9 cellular contexts compared by ENCODE assay signal in genomic region chrX:119758682-119759332, GRCh38. TPM values are rescaled to one million over a fixed set of nuclear protein-coding genes. Genes with fewer than 3 reads are reported as not detected.
DNase-seq lines count a peak whose midpoint lies in the region; ATAC-seq and TF ChIP-seq lines count a peak whose summit lies in the region.
"Had no signal": no experiment of that assay in that cellular context is flagged by ENCODE, and none has a peak within 500 bp of the region (broad histone marks: within the 10 kb centered on the region; RNA-seq: fewer than 3 reads in every experiment).

No MANE protein-coding gene starts in this region.

- peaks cover 36% of the 10 kb centered on the region for H3K4me1 ChIP-seq in SJSA1 (replicated peaks)

- H3K27me3 Mint-ChIP-seq in brain, result peaks cover 15% of the 10 kb centered on the region

- no peak overlapping the region for H3K27ac ChIP-seq in SJSA1

- TF ChIP-seq CTCF in GM06990 (IDR thresholded peaks at IDR 0.05; ENCODE audit: insufficient read depth, low read length, poor library complexity, severe bottlenecking) (no peak), brain (conservative IDR thresholded peaks at IDR 0.05) (no peak)

- DNase-seq in GM06990 (ENCODE audit: extremely low read depth, insufficient read length) (peak; percentile 54), SJSA1 (ENCODE audit: low read depth in 1 of 2, low spot score in 2 of 2) (peak in 1 of 2 experiments; percentile 17), left kidney (ENCODE audit: low read depth, low spot score) (peak; percentile 53), MV-4-11 (lab: John Stamatoyannopoulos, UW) (no peak)
- peak; percentile 23 for DNase-seq in stimulated activated naive CD8-positive, alpha-beta T cell treated with anti-CD3 and anti-CD28 coated beads, Interleukin-15, Interleukin-2, amounts not matched to agents 100 U/mL and 50 U/mL, for 24 hours

- H3K27me3 ChIP-seq in GM06990 (replicated peaks; ENCODE audit: control insufficient read depth, insufficient read depth, low read length) (no peaks in the 10 kb centered on the region), SJSA1 (replicated peaks) (no peaks in the 10 kb centered on the region)

- H3K36me3 Mint-ChIP-seq in brain, result no peaks in the 10 kb centered on the region

- H3K9me3 Mint-ChIP-seq in brain, result peaks cover 0 to 12% (median 0%) of the 10 kb centered on the region in 5 experiments

- H3K27ac Mint-ChIP-seq in brain, result no peak overlapping the region

- H3K4me3 ChIP-seq in GM06990 (replicated peaks; ENCODE audit: low read depth, low read length) (peak overlapping the region; percentile 64), SJSA1 (peak overlapping the region; percentile 44)

- no peak for ATAC-seq in stimulated activated naive CD8-positive, alpha-beta T cell treated with anti-CD3 and anti-CD28 coated beads, Interleukin-15, Interleukin-2, amounts not matched to agents 100 U/mL and 50 U/mL, for 24 hours
- ATAC-seq in HG02759 (IDR thresholded peaks at IDR 0.05; ENCODE audit: unreplicated experiment) (no peak), GM21619 (IDR thresholded peaks at IDR 0.05; ENCODE audit: unreplicated experiment) (no peak)

- H3K36me3 ChIP-seq in GM06990 (ENCODE audit: control insufficient read depth, insufficient read depth, low read length), result no peaks in the 10 kb centered on the region
- H3K36me3 ChIP-seq in SJSA1, result no peaks in the 10 kb centered on the region

- peak overlapping the region in 3 of 5 experiments; percentile 24 to 73 (median 63) for H3K4me3 Mint-ChIP-seq in brain

- H3K4me1 Mint-ChIP-seq in brain, result peaks cover 22% of the 10 kb centered on the region

- no peaks in the 10 kb centered on the region for H3K9me3 ChIP-seq in SJSA1 (replicated peaks)

RNA-seq across cellular contexts. Expression of gene SOWAHD, which starts 0.4 kb away (rescaled TPM):
- 0.19 and 1.6 TPM in 2 replicates for total RNA-seq in SJSA1 (2014; rRNA removed; shearing (Covaris generic))
- polyA plus RNA-seq in brain (ENCODE audit: insufficient read depth, low read depth, low replicate concordance), result 0.20 TPM
- total RNA-seq: SK-MEL-5 had no signal

RNA-seq across cellular contexts. Expression of gene RPL39, which starts 32.6 kb away (rescaled TPM):
- 2,665 and 4,330 TPM in 2 replicates for total RNA-seq in SJSA1 (2014; rRNA removed; shearing (Covaris generic))
- polyA plus RNA-seq in brain (ENCODE audit: insufficient read depth, low read depth, low replicate concordance), result 3,679 TPM
